2 cellular contexts compared by ENCODE assay signal in genomic region chr5:159910207-159910842, GRCh38.
A peak's percentile ranks its signal among the peaks of the same experiment; 100 is the strongest.
TF ChIP-seq lines count a peak whose summit lies in the region.

No MANE protein-coding gene starts in this region.

TF ChIP-seq in liver, 16 proteins besides CTCF, POLR2A, EP300 and RAD21 (continued from another document):
- TF ChIP-seq REST (IDR thresholded peaks at IDR 0.05), result peak; percentile 30
- no peak for TF ChIP-seq FOXA1 (IDR thresholded peaks at IDR 0.05)
- TF ChIP-seq, protein P1, sequence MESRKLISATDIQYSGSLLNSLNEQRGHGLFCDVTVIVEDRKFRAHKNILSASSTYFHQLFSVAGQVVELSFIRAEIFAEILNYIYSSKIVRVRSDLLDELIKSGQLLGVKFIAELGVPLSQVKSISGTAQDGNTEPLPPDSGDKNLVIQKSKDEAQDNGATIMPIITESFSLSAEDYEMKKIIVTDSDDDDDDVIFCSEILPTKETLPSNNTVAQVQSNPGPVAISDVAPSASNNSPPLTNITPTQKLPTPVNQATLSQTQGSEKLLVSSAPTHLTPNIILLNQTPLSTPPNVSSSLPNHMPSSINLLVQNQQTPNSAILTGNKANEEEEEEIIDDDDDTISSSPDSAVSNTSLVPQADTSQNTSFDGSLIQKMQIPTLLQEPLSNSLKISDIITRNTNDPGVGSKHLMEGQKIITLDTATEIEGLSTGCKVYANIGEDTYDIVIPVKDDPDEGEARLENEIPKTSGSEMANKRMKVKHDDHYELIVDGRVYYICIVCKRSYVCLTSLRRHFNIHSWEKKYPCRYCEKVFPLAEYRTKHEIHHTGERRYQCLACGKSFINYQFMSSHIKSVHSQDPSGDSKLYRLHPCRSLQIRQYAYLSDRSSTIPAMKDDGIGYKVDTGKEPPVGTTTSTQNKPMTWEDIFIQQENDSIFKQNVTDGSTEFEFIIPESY (IDR thresholded peaks at IDR 0.05), result peak; percentile 12
- peak in 1 of 2 donors; percentile 50 for TF ChIP-seq RXRA (IDR thresholded peaks at IDR 0.05)
- no peak for TF ChIP-seq JUND (IDR thresholded peaks at IDR 0.05)
- TF ChIP-seq TAF1 (conservative IDR thresholded peaks at IDR 0.05), result no peak
- no peak for TF ChIP-seq NR2F2 (IDR thresholded peaks at IDR 0.05)
- TF ChIP-seq ATF3 (IDR thresholded peaks at IDR 0.05), result no peak
- peak in 1 of 2 donors; percentile 26 for TF ChIP-seq EGR1 (IDR thresholded peaks at IDR 0.05; ENCODE audit: low read depth in 2 of 2)
- TF ChIP-seq SP1 (IDR thresholded peaks at IDR 0.05), result peak; percentile 20
- TF ChIP-seq, protein P2, sequence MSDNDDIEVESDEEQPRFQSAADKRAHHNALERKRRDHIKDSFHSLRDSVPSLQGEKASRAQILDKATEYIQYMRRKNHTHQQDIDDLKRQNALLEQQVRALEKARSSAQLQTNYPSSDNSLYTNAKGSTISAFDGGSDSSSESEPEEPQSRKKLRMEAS (IDR thresholded peaks at IDR 0.05), result no peak
- peak; percentile 3 to 11 for TF ChIP-seq HNF4A (conservative IDR thresholded peaks at IDR 0.05)

TF ChIP-seq in HepG2, 621 proteins besides CTCF, POLR2A, EP300 and RAD21 (continued from another document):
- TF ChIP-seq ZNF557 (CRISPR knock-in tag; IDR thresholded peaks at IDR 0.05), result no peak
- TF ChIP-seq ZNF143 (CRISPR knock-in tag; IDR thresholded peaks at IDR 0.05), result no peak
- TF ChIP-seq TAF15 (IDR thresholded peaks at IDR 0.05; ENCODE audit: low read depth, low read length, poor library complexity, severe bottlenecking), result no peak
- TF ChIP-seq ZNF792 (CRISPR knock-in tag; IDR thresholded peaks at IDR 0.05), result no peak
- TF ChIP-seq ZNF333 (CRISPR knock-in tag; IDR thresholded peaks at IDR 0.05; ENCODE audit: borderline replicate concordance), result no peak
- no peak for TF ChIP-seq ZNF530 (CRISPR knock-in tag; IDR thresholded peaks at IDR 0.05; ENCODE audit: low read depth)
TF ChIP-seq in HepG2: peak in this region for 0.
